7 cellular contexts compared by ENCODE assay signal in genomic region chr1:154329152-154329521, GRCh38. TPM values are rescaled to one million over a fixed set of nuclear protein-coding genes. Genes with fewer than 3 reads are reported as not detected.
DNase-seq lines count a peak whose midpoint lies in the region; ATAC-seq and TF ChIP-seq lines count a peak whose summit lies in the region.

No MANE protein-coding gene starts in this region.

- peaks cover 14% of the 10 kb centered on the region for H3K36me3 ChIP-seq in SK-N-MC (ENCODE audit: insufficient read depth, low read length)
- peaks cover 0 to 8% (median 0%) of the 10 kb centered on the region in 3 donors for H3K36me3 ChIP-seq in skeletal muscle tissue (ENCODE audit: control insufficient read depth in 3 of 3, insufficient read depth in 3 of 3, low read length in 3 of 3)

- ATAC-seq in GM19397 (IDR thresholded peaks at IDR 0.05; ENCODE audit: unreplicated experiment): no peak
- no peak for ATAC-seq in HG03139 (IDR thresholded peaks at IDR 0.05; ENCODE audit: unreplicated experiment)

- H3K27ac ChIP-seq in SK-N-MC (no peak overlapping the region; the same call in 1 of the 2 replicates), skeletal muscle tissue (ENCODE audit: low read depth, low read length) (peak overlapping the region; percentile 36)

- H3K9me3 ChIP-seq in SK-N-MC (ENCODE audit: low read depth, low read length) (no peaks in the 10 kb centered on the region), skeletal muscle tissue (ENCODE audit: control insufficient read depth in 3 of 3, low read length in 3 of 3) (no peaks in the 10 kb centered on the region)

- peaks cover 7 to 38% (median 38%) of the 10 kb centered on the region in 3 donors for H3K27me3 ChIP-seq in skeletal muscle tissue (ENCODE audit: control insufficient read depth in 3 of 3, insufficient read depth in 3 of 3, low read length in 3 of 3)

- H3K4me3 ChIP-seq in SK-N-MC (peak overlapping the region; percentile 77), fibroblast of villous mesenchyme (ENCODE audit: low read depth, low read length) (peak overlapping the region; percentile 39), skeletal muscle tissue (ENCODE audit: low read length in 3 of 3) (peak overlapping the region in 2 of 3 donors; percentile 5 to 22)

- DNase-seq in SK-N-MC (ENCODE audit: low read depth, low spot score): no peak
- no peak for DNase-seq in fibroblast of villous mesenchyme (ENCODE audit: low read depth)
- no peak for DNase-seq in stimulated activated CD4-positive, alpha-beta T cell treated with anti-CD3 and anti-CD28 coated beads, Interleukin-2, amount 100 ng/mL, for 24 hours

- H3K9ac ChIP-seq in SK-N-MC (ENCODE audit: insufficient read length): peak overlapping the region; percentile 0
- peak overlapping the region in 1 of 3 donors; percentile 20 for H3K9ac ChIP-seq in skeletal muscle tissue (ENCODE audit: low read depth in 1 of 3, low read length in 3 of 3)

- TF ChIP-seq CTCF in GM12872 (IDR thresholded peaks at IDR 0.05; ENCODE audit: insufficient read depth, low read depth, low read length) (0 out of 3 replicates have a peak, but pooled peaks have one; percentile 8), fibroblast of villous mesenchyme (IDR thresholded peaks at IDR 0.05; ENCODE audit: insufficient read depth, low read depth, low read length) (peak; percentile 26)

- peaks cover 29 to 33% (median 31%) of the 10 kb centered on the region in 3 donors for H3K4me1 ChIP-seq in skeletal muscle tissue (ENCODE audit: control insufficient read depth in 3 of 3, insufficient read depth in 3 of 3, low read length in 3 of 3)

RNA-seq across cellular contexts. Expression of gene ATP8B2, which starts 3.8 kb away (rescaled TPM):
- total RNA-seq in fibroblast of villous mesenchyme (107 and 155 TPM in 2 replicates), skeletal muscle tissue (23.0 TPM)

RNA-seq across cellular contexts. Expression of gene AQP10, which starts 8.2 kb away (rescaled TPM):
- total RNA-seq in fibroblast of villous mesenchyme (not detected in 2 replicates), skeletal muscle tissue (not detected)

RNA-seq across cellular contexts. Expression of gene HAX1, which starts 56.7 kb away (rescaled TPM):
- total RNA-seq in fibroblast of villous mesenchyme: 153 and 165 TPM in 2 replicates
- total RNA-seq in skeletal muscle tissue: 98.6 TPM

Comparison
In these comparisons a context has a peak if more than half of its experiments do, and no peak if none do; other contexts are left out.
1. H3K4me3 ChIP-seq: peak in every context shown above with its lines; median percentile 77 in SK-N-MC; 39 in fibroblast of villous mesenchyme; 14 in skeletal muscle tissue.